ENCODE assay signal across 7 cellular contexts in genomic region chr4:185597532-185598188, GRCh38.
DNase-seq lines count a peak whose midpoint lies in the region; ATAC-seq and TF ChIP-seq lines count a peak whose summit lies in the region.

No MANE protein-coding gene starts in this region.

- peak; percentile 85 for ATAC-seq in GM18498 (IDR thresholded peaks at IDR 0.05; ENCODE audit: unreplicated experiment)
- ATAC-seq in HG02938 (IDR thresholded peaks at IDR 0.05; ENCODE audit: unreplicated experiment) = peak; percentile 85

- peaks cover 0 to 6% (median 0%) of the 10 kb centered on the region in 4 donors for H3K36me3 ChIP-seq in liver (ENCODE audit: control insufficient read depth in 4 of 4, insufficient read depth in 3 of 4, low read depth in 1 of 4, low read length in 3 of 4)

- H3K9ac ChIP-seq in liver (ENCODE audit: low read depth in 1 of 2, low read length in 2 of 2) = no peak overlapping the region

- peaks cover 7% of the 10 kb centered on the region for H3K27me3 Mint-ChIP-seq in activated CD4-positive, alpha-beta T cell treated with anti-CD3 and anti-CD28 coated beads, Interleukin-2, amount 10 ng/mL, durations not matched to agents 24 days and 14 days

- H3K9me3 ChIP-seq in liver (ENCODE audit: control insufficient read depth in 4 of 4, low read length in 3 of 4) = no peaks in the 10 kb centered on the region

- H3K27ac ChIP-seq in coronary artery (peak overlapping the region; percentile 64 to 76), liver (ENCODE audit: low read depth in 1 of 2, low read length in 2 of 2) (no peak overlapping the region)

- no peaks in the 10 kb centered on the region for H3K27me3 ChIP-seq in liver (ENCODE audit: control insufficient read depth in 4 of 4, insufficient read depth in 4 of 4, low read length in 3 of 4)

- peak; percentile 95 for TF ChIP-seq CTCF in coronary artery (IDR thresholded peaks at IDR 0.05)
- TF ChIP-seq CTCF in liver (IDR thresholded peaks at IDR 0.05; ENCODE audit: low read depth, low read length, missing input control) = peak; percentile 98

- intact Hi-C loops in activated CD4-positive, alpha-beta T cell treated with anti-CD3 and anti-CD28 coated beads, Interleukin-2, amount 10 ng/mL, durations not matched to agents 24 days and 14 days (cut with micrococcal nuclease) = loop anchor here (1.0 to 10.0 kb wide), 2 partner anchors 126 to 383 kb away; partner anchors contain the start of gene CCDC110

- H3K4me1 ChIP-seq in liver (ENCODE audit: control insufficient read depth in 4 of 4, insufficient read depth in 4 of 4, low read length in 3 of 4) = peaks cover 0 to 6% (median 2%) of the 10 kb centered on the region in 4 donors

- no peak overlapping the region for H3K4me3 Mint-ChIP-seq in activated CD4-positive, alpha-beta T cell treated with anti-CD3 and anti-CD28 coated beads, Interleukin-2, amount 10 ng/mL, durations not matched to agents 24 days and 14 days

- no peak overlapping the region for H3K27ac Mint-ChIP-seq in activated CD4-positive, alpha-beta T cell treated with anti-CD3 and anti-CD28 coated beads, Interleukin-2, amount 10 ng/mL, durations not matched to agents 24 days and 14 days

- no peaks in the 10 kb centered on the region for H3K9me3 Mint-ChIP-seq in activated CD4-positive, alpha-beta T cell treated with anti-CD3 and anti-CD28 coated beads, Interleukin-2, amount 10 ng/mL, durations not matched to agents 24 days and 14 days

- TF ChIP-seq RAD21 in liver (IDR thresholded peaks at IDR 0.05) = peak; percentile 98

- DNase-seq in NCI-H345 treated with DMSO at 0.1 percent for 48 hours (lab: John Stamatoyannopoulos, UW; ENCODE audit: unreplicated experiment) = peak; percentile 6
- peak; percentile 88 for DNase-seq in activated CD4-positive, alpha-beta T cell treated with anti-CD3 and anti-CD28 coated beads, Interleukin-2, amount 10 ng/mL, durations not matched to agents 24 days and 14 days
- no peak for DNase-seq in coronary artery (ENCODE audit: low spot score)
- peak; percentile 32 to 49 (median 45) for DNase-seq in stimulated activated CD4-positive, alpha-beta T cell treated with anti-CD3 and anti-CD28 coated beads, TNF-alpha, amount 100 ng/mL, for 1 hour (ENCODE audit: low read depth in 3 of 3, low spot score in 1 of 3)

- 41% methylated on average over 9 of the region's 9 CpGs for WGBS in liver

- H3K4me1 Mint-ChIP-seq in activated CD4-positive, alpha-beta T cell treated with anti-CD3 and anti-CD28 coated beads, Interleukin-2, amount 10 ng/mL, durations not matched to agents 24 days and 14 days = no peaks in the 10 kb centered on the region

- H3K4me3 ChIP-seq in coronary artery (no peak overlapping the region), liver (ENCODE audit: low read depth in 1 of 3, low read length in 3 of 3) (no peak overlapping the region)

- H3K36me3 Mint-ChIP-seq in activated CD4-positive, alpha-beta T cell treated with anti-CD3 and anti-CD28 coated beads, Interleukin-2, amount 10 ng/mL, durations not matched to agents 24 days and 14 days (ENCODE audit: low read depth) = no peaks in the 10 kb centered on the region

TF ChIP-seq in liver, 16 proteins besides CTCF, POLR2A, EP300 and RAD21:
- TF ChIP-seq FOXA2 (IDR thresholded peaks at IDR 0.05) (no peak), NR2F2 (IDR thresholded peaks at IDR 0.05) (peak; percentile 15), HNF4A (conservative IDR thresholded peaks at IDR 0.05) (peak; percentile 15 to 20), JUND (IDR thresholded peaks at IDR 0.05) (no peak), RXRA (IDR thresholded peaks at IDR 0.05) (peak; percentile 19 to 23), GABPA (IDR thresholded peaks at IDR 0.05 in 1 of 2, conservative IDR thresholded peaks at IDR 0.05 in 1 of 2) (peak in 1 of 2 donors; percentile 23), ATF3 (IDR thresholded peaks at IDR 0.05) (peak; percentile 88)

Comparison
In these comparisons a context has a peak if more than half of its experiments do, and no peak if none do; other contexts are left out.
1. H3K27ac ChIP-seq: peak in coronary artery (2 of 2); none in liver (0 of 2).